In genomic region chr6:28655164-28655563, GRCh38 we compare ENCODE assay signal across 6 cellular contexts.
"Had no signal": no experiment of that assay in that cellular context is flagged by ENCODE, and none has a peak within 500 bp of the region (broad histone marks: within the 10 kb centered on the region; RNA-seq: fewer than 3 reads in every experiment).

No MANE protein-coding gene starts in this region.

- FAIRE-seq: HepG2 had no signal

- DNase-seq: GM23248, GOT3, H7, HFFc6, KBM-7 had no signal
